8 cellular contexts compared by ENCODE assay signal in genomic region chr15:59688888-59689625, GRCh38. TPM values are rescaled to one million over a fixed set of nuclear protein-coding genes. Genes with fewer than 3 reads are reported as not detected.
A peak's percentile ranks its signal among the peaks of the same experiment; 100 is the strongest.
DNase-seq lines count a peak whose midpoint lies in the region; ATAC-seq and TF ChIP-seq lines count a peak whose summit lies in the region.

A gene with protein sequence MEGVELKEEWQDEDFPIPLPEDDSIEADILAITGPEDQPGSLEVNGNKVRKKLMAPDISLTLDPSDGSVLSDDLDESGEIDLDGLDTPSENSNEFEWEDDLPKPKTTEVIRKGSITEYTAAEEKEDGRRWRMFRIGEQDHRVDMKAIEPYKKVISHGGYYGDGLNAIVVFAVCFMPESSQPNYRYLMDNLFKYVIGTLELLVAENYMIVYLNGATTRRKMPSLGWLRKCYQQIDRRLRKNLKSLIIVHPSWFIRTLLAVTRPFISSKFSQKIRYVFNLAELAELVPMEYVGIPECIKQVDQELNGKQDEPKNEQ (minus strand): TSS chr15:59689320. CDS start chr15:59682457, 6,863 bp downstream.

- H3K4me3 ChIP-seq in right atrium auricular region = peak within 1 kb of the TSS; percentile 95 to 97
- H3K4me3 ChIP-seq in uterus = peak within 1 kb of the TSS; percentile 88 to 99

- H3K4me1 ChIP-seq in right atrium auricular region (peaks cover 0 to 44% of the 10 kb centered on the region in 2 donors), uterus (peaks cover 0 to 9% of the 10 kb centered on the region in 2 donors)

- DNase-seq in NCI-H187 treated with DMSO at 0.1 percent for 48 hours (lab: John Stamatoyannopoulos, UW) (peak; percentile 57), anterior cingulate cortex (lab: John Stamatoyannopoulos, UW) (peak; percentile 35 to 97 (median 93)), right atrium auricular region (ENCODE audit: low spot score) (peak; percentile 99), pulmonary artery endothelial cell (ENCODE audit: low read depth, low spot score) (peak; percentile 98), uterus (peak; percentile 99)

- H3K36me3 ChIP-seq in right atrium auricular region = no peaks in the 10 kb centered on the region
- H3K36me3 ChIP-seq in uterus = no peaks in the 10 kb centered on the region

- H3K27ac ChIP-seq in right atrium auricular region (peak within 1 kb of the TSS; percentile 97 to 98), uterus (peak within 1 kb of the TSS; percentile 96 to 97)

- peak; percentile 82 for TF ChIP-seq POLR2A in GM15510 (IDR thresholded peaks at IDR 0.05; ENCODE audit: borderline replicate concordance, extremely low read depth, insufficient read length)
- TF ChIP-seq POLR2A in uterus (IDR thresholded peaks at IDR 0.05) = peak; percentile 73 to 92

- ATAC-seq in HG02885 (IDR thresholded peaks at IDR 0.05; ENCODE audit: poor library complexity, unreplicated experiment) = peak; percentile 86

- intact Hi-C loops in T-helper 2 cell treated with Interferon-gamma antibody and Interleukin-4, amounts not matched to agents 100 ng/mL and 5 ng/mL, for 36 hours (cut with micrococcal nuclease) = loop anchor here (1.0 to 5.0 kb wide), 10 partner anchors 11 to 918 kb away; partner anchors contain the start of genes ANXA2, GTF2A2, ICE2 and MINDY2
- intact Hi-C loops in uterus (cut with DNase I; ENCODE audit: low total_unique reads) = no loop called here

- no peak for TF ChIP-seq CTCF in right atrium auricular region (IDR thresholded peaks at IDR 0.05)
- peak in 1 of 4 experiments; percentile 31 for TF ChIP-seq CTCF in uterus (IDR thresholded peaks at IDR 0.05)

- no peaks in the 10 kb centered on the region for H3K9me3 ChIP-seq in right atrium auricular region
- H3K9me3 ChIP-seq in uterus = no peaks in the 10 kb centered on the region

- H3K27me3 ChIP-seq in right atrium auricular region (no peaks in the 10 kb centered on the region), uterus (no peaks in the 10 kb centered on the region)

RNA-seq across cellular contexts. Expression of the gene that starts here (rescaled TPM):
- total RNA-seq in T-helper 2 cell treated with Interferon-gamma antibody and Interleukin-4, amounts not matched to agents 100 ng/mL and 5 ng/mL, for 36 hours = 68.7 and 76.0 TPM in 2 replicates
- total RNA-seq in right atrium auricular region (100 to 1,000 TPM in 1 of 2 donors, 10 to 100 TPM in 1; 93.7 to 148 TPM), pulmonary artery endothelial cell (151 and 201 TPM in 2 replicates), uterus (100 to 1,000 TPM in 3 of 4 donors, 10 to 100 TPM in 1; 82.1 to 138 (median 112) TPM)

Comparison
In these comparisons a context has a peak if more than half of its experiments do, and no peak if none do; other contexts are left out.
1. Peak in every context shown above with its lines: DNase-seq, ATAC-seq, H3K4me3 ChIP-seq and H3K27ac ChIP-seq.